16 cellular contexts compared by ENCODE assay signal in genomic region chr7:74190259-74190658, GRCh38. TPM values are rescaled to one million over a fixed set of nuclear protein-coding genes. Genes with fewer than 3 reads are reported as not detected.
DNase-seq lines count a peak whose midpoint lies in the region; ATAC-seq and TF ChIP-seq lines count a peak whose summit lies in the region.
"Had no signal": no experiment of that assay in that cellular context is flagged by ENCODE, and none has a peak within 500 bp of the region (broad histone marks: within the 10 kb centered on the region; RNA-seq: fewer than 3 reads in every experiment).

No MANE protein-coding gene starts in this region.

- H3K4me2 ChIP-seq in GM23338 (no peak overlapping the region), smooth muscle cell (no peak overlapping the region)

- H3K4me1 Mint-ChIP-seq in GM23338 = peaks cover 14% of the 10 kb centered on the region; the same call in 2 of the 3 replicates
- H3K4me1 Mint-ChIP-seq in stimulated activated naive B cell treated with anti-CD40 and anti-IgM and Interleukin-4, amounts not matched to agents 10 μg/mL and 1 μg/mL and 100 μg/mL, for 72 hours = peaks cover 16 to 46% of the 10 kb centered on the region in 2 donors
- peaks cover 39% of the 10 kb centered on the region for H3K4me1 Mint-ChIP-seq in activated CD8-positive, alpha-beta T cell treated with anti-CD3 and anti-CD28 coated beads for 36 hours (ENCODE audit: low read depth)

- H2AFZ ChIP-seq in GM23338 = no peak overlapping the region
- H2AFZ ChIP-seq in smooth muscle cell (ENCODE audit: low read depth) = no peak overlapping the region

- no peak overlapping the region for H3K9ac ChIP-seq in smooth muscle cell (ENCODE audit: low read depth)

- H3F3A ChIP-seq in GM23338 (replicated peaks; ENCODE audit: low read depth) = peaks cover 57% of the 10 kb centered on the region
- H3F3A ChIP-seq in smooth muscle cell (ENCODE audit: low read depth) = peaks cover 13% of the 10 kb centered on the region

- H3K4me3 ChIP-seq in GM23338 (no peak overlapping the region), RWPE2 (ENCODE audit: severe bottlenecking) (no peak overlapping the region), HAP-1 (no peak overlapping the region), smooth muscle cell (no peak overlapping the region)

- DNase-seq in GM23338 (ENCODE audit: low spot score) = no peak
- DNase-seq in RWPE2 (ENCODE audit: low spot score) = peak; percentile 22
- peak; percentile 38 for DNase-seq in sciatic nerve (ENCODE audit: low spot score)
- DNase-seq in stimulated activated naive B cell treated with anti-CD40 and anti-IgM and Interleukin-4, amounts not matched to agents 10 μg/mL and 1 μg/mL and 100 μg/mL, for 72 hours = no peak
- DNase-seq in HAP-1 (ENCODE audit: low spot score in 2 of 2) = no peak
- DNase-seq in activated CD8-positive, alpha-beta T cell treated with anti-CD3 and anti-CD28 coated beads for 36 hours = no peak
- no peak for DNase-seq in smooth muscle cell (lab: John Stamatoyannopoulos, UW; ENCODE audit: unreplicated experiment)
- DNase-seq: ACHN; BE2C; C1 segment of cervical spinal cord; Caco-2; CD4-positive, CD25-positive, alpha-beta regulatory T cell; HCEC 1CT; HFFc6 had no signal

- no peak for TF ChIP-seq CTCF in GM23338 (conservative IDR thresholded peaks at IDR 0.05; ENCODE audit: low read depth in 2 of 2)
- TF ChIP-seq CTCF in RWPE2 (IDR thresholded peaks at IDR 0.05; ENCODE audit: poor library complexity, severe bottlenecking) = no peak
- TF ChIP-seq CTCF in activated CD8-positive, alpha-beta T cell treated with anti-CD3 and anti-CD28 coated beads for 36 hours (IDR thresholded peaks at IDR 0.05) = no peak
- no peak for TF ChIP-seq CTCF in smooth muscle cell (IDR thresholded peaks at IDR 0.05; ENCODE audit: borderline replicate concordance, insufficient read depth, poor library complexity, severe bottlenecking)

- H3K36me3 ChIP-seq in GM23338 (ENCODE audit: insufficient read depth) (peaks cover 65% of the 10 kb centered on the region), RWPE2 (ENCODE audit: low read depth) (peaks cover 93% of the 10 kb centered on the region), HAP-1 (replicated peaks) (peaks cover 90% of the 10 kb centered on the region), smooth muscle cell (ENCODE audit: low read depth) (peaks cover 26% of the 10 kb centered on the region)

- peaks cover 10% of the 10 kb centered on the region for H3K27me3 Mint-ChIP-seq in GM23338 (ENCODE audit: insufficient read depth, low read depth, poor library complexity)
- no peaks in the 10 kb centered on the region for H3K27me3 Mint-ChIP-seq in stimulated activated naive B cell treated with anti-CD40 and anti-IgM and Interleukin-4, amounts not matched to agents 10 μg/mL and 1 μg/mL and 100 μg/mL, for 72 hours
- H3K27me3 Mint-ChIP-seq in activated CD8-positive, alpha-beta T cell treated with anti-CD3 and anti-CD28 coated beads for 36 hours = no peaks in the 10 kb centered on the region
- H3K27me3 Mint-ChIP-seq: CD4-positive, CD25-positive, alpha-beta regulatory T cell had no signal

- H3K9me3 ChIP-seq in RWPE2 (ENCODE audit: severe bottlenecking) = no peaks in the 10 kb centered on the region
- no peaks in the 10 kb centered on the region for H3K9me3 ChIP-seq in HAP-1
- no peaks in the 10 kb centered on the region for H3K9me3 ChIP-seq in smooth muscle cell (replicated peaks; ENCODE audit: low read depth)
- H3K9me3 ChIP-seq: BE2C, Caco-2 had no signal

- POLR2A ChIA-PET in activated CD8-positive, alpha-beta T cell treated with anti-CD3 and anti-CD28 coated beads for 36 hours (lab: Charles Lee) = interaction anchor here (0.7 to 2.2 kb wide), 5 partner anchors 10 to 16 kb away, joined by 3 to 16 read pairs (median 5); no protein-coding TSS in a partner anchor

- H4K20me1 ChIP-seq in GM23338 (replicated peaks; ENCODE audit: insufficient read depth) = peaks cover 75% of the 10 kb centered on the region
- peaks cover 97% of the 10 kb centered on the region for H4K20me1 ChIP-seq in smooth muscle cell (ENCODE audit: low read depth)

- CTCF ChIA-PET in activated CD8-positive, alpha-beta T cell treated with anti-CD3 and anti-CD28 coated beads for 36 hours (lab: Charles Lee) = interaction anchor here (0.8 to 3.8 kb wide), 5 partner anchors 10 to 223 kb away, joined by 3 to 36 read pairs (median 5); no protein-coding TSS in a partner anchor

- no peak overlapping the region for H3K4me3 Mint-ChIP-seq in GM23338
- no peak overlapping the region for H3K4me3 Mint-ChIP-seq in stimulated activated naive B cell treated with anti-CD40 and anti-IgM and Interleukin-4, amounts not matched to agents 10 μg/mL and 1 μg/mL and 100 μg/mL, for 72 hours
- no peak overlapping the region for H3K4me3 Mint-ChIP-seq in activated CD8-positive, alpha-beta T cell treated with anti-CD3 and anti-CD28 coated beads for 36 hours
- H3K4me3 Mint-ChIP-seq: CD4-positive, CD25-positive, alpha-beta regulatory T cell; HFFc6 had no signal

- H3K79me2 ChIP-seq in GM23338 (replicated peaks; ENCODE audit: insufficient read depth) = peaks cover 79% of the 10 kb centered on the region
- H3K79me2 ChIP-seq in smooth muscle cell (ENCODE audit: low read depth) = peaks cover 62% of the 10 kb centered on the region

- intact Hi-C loops in sciatic nerve (cut with DNase I) = no loop called here
- intact Hi-C loops in activated CD8-positive, alpha-beta T cell treated with anti-CD3 and anti-CD28 coated beads for 36 hours (cut with micrococcal nuclease) = no loop called here

- H3K27ac ChIP-seq in GM23338 (ENCODE audit: low read depth) (no peak overlapping the region), RWPE2 (ENCODE audit: poor library complexity, severe bottlenecking) (no peak overlapping the region), smooth muscle cell (ENCODE audit: low read depth) (no peak overlapping the region)
- H3K27ac ChIP-seq: HL-60 had no signal

- peaks cover 12% of the 10 kb centered on the region; the same call in 1 of the 2 replicates for H3K4me1 ChIP-seq in GM23338 (ENCODE audit: insufficient read depth)
- peaks cover 6% of the 10 kb centered on the region for H3K4me1 ChIP-seq in RWPE2 (ENCODE audit: insufficient read depth, poor library complexity, severe bottlenecking)
- no peaks in the 10 kb centered on the region for H3K4me1 ChIP-seq in HAP-1
- no peaks in the 10 kb centered on the region for H3K4me1 ChIP-seq in smooth muscle cell (ENCODE audit: low read depth)
- H3K4me1 ChIP-seq: BE2C, Caco-2 had no signal

- no peaks in the 10 kb centered on the region for H3K9me2 ChIP-seq in GM23338 (ENCODE audit: insufficient read depth)

- no peaks in the 10 kb centered on the region; the same call in 2 of the 3 replicates for H3K9me3 Mint-ChIP-seq in GM23338
- no peaks in the 10 kb centered on the region for H3K9me3 Mint-ChIP-seq in stimulated activated naive B cell treated with anti-CD40 and anti-IgM and Interleukin-4, amounts not matched to agents 10 μg/mL and 1 μg/mL and 100 μg/mL, for 72 hours
- H3K9me3 Mint-ChIP-seq in activated CD8-positive, alpha-beta T cell treated with anti-CD3 and anti-CD28 coated beads for 36 hours = no peaks in the 10 kb centered on the region
- H3K9me3 Mint-ChIP-seq: CD4-positive, CD25-positive, alpha-beta regulatory T cell; HFFc6 had no signal

- WGBS in smooth muscle cell (ENCODE audit: low lambda C conversion rate) = 97% methylated on average over 7 of the region's 7 CpGs

- peaks cover 87% of the 10 kb centered on the region for H3K36me3 Mint-ChIP-seq in GM23338 (ENCODE audit: low read depth)
- H3K36me3 Mint-ChIP-seq in stimulated activated naive B cell treated with anti-CD40 and anti-IgM and Interleukin-4, amounts not matched to agents 10 μg/mL and 1 μg/mL and 100 μg/mL, for 72 hours = peaks cover 31 to 58% of the 10 kb centered on the region in 2 donors
- H3K36me3 Mint-ChIP-seq in activated CD8-positive, alpha-beta T cell treated with anti-CD3 and anti-CD28 coated beads for 36 hours (ENCODE audit: low read depth) = peaks cover 77% of the 10 kb centered on the region

- ATAC-seq in GM23338 (no peak), RWPE2 (ENCODE audit: low read depth) (no peak), sciatic nerve (no peak)
- ATAC-seq in stimulated activated naive B cell treated with anti-CD40 and anti-IgM and Interleukin-4, amounts not matched to agents 10 μg/mL and 1 μg/mL and 100 μg/mL, for 72 hours (replicated peaks) = no peak
- no peak for ATAC-seq in activated CD8-positive, alpha-beta T cell treated with anti-CD3 and anti-CD28 coated beads for 36 hours

- H3K27me3 ChIP-seq in GM23338 (ENCODE audit: insufficient read depth) = no peaks in the 10 kb centered on the region
- no peaks in the 10 kb centered on the region for H3K27me3 ChIP-seq in RWPE2 (ENCODE audit: insufficient read depth, poor library complexity, severe bottlenecking)
- H3K27me3 ChIP-seq in HAP-1 (ENCODE audit: low read depth) = no peaks in the 10 kb centered on the region
- H3K27me3 ChIP-seq in smooth muscle cell (ENCODE audit: low read depth) = no peaks in the 10 kb centered on the region
- H3K27me3 ChIP-seq: BE2C had no signal

- no peak overlapping the region for H3K27ac Mint-ChIP-seq in GM23338
- peak overlapping the region; percentile 22 for H3K27ac Mint-ChIP-seq in stimulated activated naive B cell treated with anti-CD40 and anti-IgM and Interleukin-4, amounts not matched to agents 10 μg/mL and 1 μg/mL and 100 μg/mL, for 72 hours
- H3K27ac Mint-ChIP-seq in activated CD8-positive, alpha-beta T cell treated with anti-CD3 and anti-CD28 coated beads for 36 hours = no peak overlapping the region
- H3K27ac Mint-ChIP-seq: CD4-positive, CD25-positive, alpha-beta regulatory T cell; HFFc6 had no signal

- in situ Hi-C loops in HAP-1 (cut with MboI; ENCODE audit: low sequenced_read_pairs) = no loop called here

TF ChIP-seq in GM23338, 12 proteins besides CTCF, POLR2A, EP300 and RAD21:
- TF ChIP-seq NANOG (IDR thresholded peaks at IDR 0.05; ENCODE audit: borderline replicate concordance) (no peak), EZH2phosphoT487 (IDR thresholded peaks at IDR 0.05; ENCODE audit: unreplicated experiment) (peak; percentile 30), POLR2AphosphoS5 (IDR thresholded peaks at IDR 0.05; ENCODE audit: low read depth) (no peak)
TF ChIP-seq in GM23338: peak in this region for 1.

RNA-seq across cellular contexts. Expression of gene EIF4H, which starts 16.1 kb away (rescaled TPM):
- total RNA-seq in GM23338 (2014; rRNA removed; shearing (Covaris generic)) = 298 and 309 TPM in 2 replicates
- 183 and 197 TPM in 2 replicates for polyA plus RNA-seq in GM23338 (2016; fragmentation: Nextera tagmentation; extraction: Ambion mirVana)
- total RNA-seq in sciatic nerve = 213 TPM
- 100 to 1,000 TPM; 461 to 464 TPM for total RNA-seq in activated CD8-positive, alpha-beta T cell treated with anti-CD3 and anti-CD28 coated beads for 36 hours
- total RNA-seq in smooth muscle cell = 168 and 198 TPM in 2 replicates
- polyA plus RNA-seq in smooth muscle cell = 222 and 241 TPM in 2 replicates

RNA-seq across cellular contexts. Expression of gene LAT2, which starts 19.5 kb away (rescaled TPM):
- total RNA-seq in GM23338 (2014; rRNA removed; shearing (Covaris generic)) = 0.08 TPM in 1 of 2 replicates, not detected in the other
- polyA plus RNA-seq in GM23338 (2016; fragmentation: Nextera tagmentation; extraction: Ambion mirVana) (0.94 and 1.5 TPM in 2 replicates), smooth muscle cell (0.39 TPM in 1 of 2 replicates, not detected in the other)
- total RNA-seq in sciatic nerve (12.5 TPM), smooth muscle cell (0.54 TPM in 1 of 2 replicates, not detected in the other)
- 1 to 10 TPM; 2.4 to 3.2 TPM for total RNA-seq in activated CD8-positive, alpha-beta T cell treated with anti-CD3 and anti-CD28 coated beads for 36 hours
- total RNA-seq: H4 had no signal

Comparison
In these comparisons a context has a peak if more than half of its experiments do, and no peak if none do; other contexts are left out.
1. DNase-seq: peak in RWPE2 (single experiment) and sciatic nerve (single experiment); none in GM23338 (single experiment), stimulated activated naive B cell treated with anti-CD40 and anti-IgM and Interleukin-4, amounts not matched to agents 10 μg/mL and 1 μg/mL and 100 μg/mL, for 72 hours (single experiment), HAP-1 (0 of 2), activated CD8-positive, alpha-beta T cell treated with anti-CD3 and anti-CD28 coated beads for 36 hours (single experiment) and smooth muscle cell (single experiment).